Comparison of ENCODE assay signal across 1 cellular context in genomic region chr10:11235771-11236170, GRCh38.
TF ChIP-seq lines count a peak whose summit lies in the region.

No MANE protein-coding gene starts in this region.

TF ChIP-seq in GM23338, 12 proteins besides CTCF, POLR2A, EP300 and RAD21 (continued from another document):
- TF ChIP-seq ZNF462 (CRISPR knock-in tag; IDR thresholded peaks at IDR 0.05) (no peak), JUNB (IDR thresholded peaks at IDR 0.05; ENCODE audit: unreplicated experiment) (no peak), ZNF331 (CRISPR knock-in tag; IDR thresholded peaks at IDR 0.05; ENCODE audit: low read depth) (no peak)
TF ChIP-seq in GM23338: peak in this region for 0.
